ENCODE assay signal across 1 cellular context in genomic region chr14:24436355-24437019, GRCh38.
TF ChIP-seq lines count a peak whose summit lies in the region.

No MANE protein-coding gene starts in this region.

TF ChIP-seq in IMR-90, 13 proteins besides CTCF, POLR2A, EP300 and RAD21:
- TF ChIP-seq RCOR1 (IDR thresholded peaks at IDR 0.05; ENCODE audit: insufficient replicate concordance, low read length) (no peak), MAFK (IDR thresholded peaks at IDR 0.05; ENCODE audit: low read depth, low read length) (peak; percentile 30; the same call in 1 of the 2 replicates), MXI1 (IDR thresholded peaks at IDR 0.05; ENCODE audit: borderline replicate concordance, low read depth, low read length) (0 out of 2 replicates have a peak, but pooled peaks have one; percentile 35), RFX5 (IDR thresholded peaks at IDR 0.05; ENCODE audit: low read depth, low read length) (0 out of 2 replicates have a peak, but pooled peaks have one; percentile 9), CEBPB (IDR thresholded peaks at IDR 0.05; ENCODE audit: low read depth, low read length) (no peak), ELK1 (IDR thresholded peaks at IDR 0.05; ENCODE audit: borderline replicate concordance, low read depth, low read length) (no peak), SMC3 (IDR thresholded peaks at IDR 0.05; ENCODE audit: low read depth, low read length) (peak; percentile 83), MAZ (IDR thresholded peaks at IDR 0.05; ENCODE audit: borderline replicate concordance, low read depth, low read length) (peak; percentile 31; the same call in 1 of the 2 replicates)
